In the genomic region with DNA sequence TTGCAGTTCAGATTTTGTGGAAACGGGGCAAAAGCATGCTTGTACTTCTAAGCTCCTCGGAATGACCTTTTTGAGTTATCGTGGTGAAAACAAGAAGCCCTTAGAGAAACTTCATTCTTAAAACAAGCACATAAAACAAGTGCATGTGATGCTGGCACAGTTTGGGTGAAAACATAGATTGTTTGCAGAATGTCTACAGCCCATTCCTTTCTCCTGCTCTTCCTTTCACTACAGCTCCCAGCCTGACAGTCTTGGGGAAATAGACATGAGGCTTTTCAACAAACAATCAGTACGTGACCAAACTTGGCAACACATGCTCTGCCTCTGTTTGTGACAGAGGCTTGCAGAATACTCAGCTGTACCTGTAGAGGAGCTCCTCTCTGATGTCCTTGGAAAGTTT, we compare ENCODE assay signal across 17 cellular contexts.
"Had no signal": no experiment of that assay in that cellular context is flagged by ENCODE, and none has a peak within 500 bp of the region (broad histone marks: within the 10 kb centered on the region; RNA-seq: fewer than 3 reads in every experiment).

No MANE protein-coding gene starts in this region.

- DNase-seq: activated B cell treated with CpG ODN at 0.5 μM for 24 hours; activated CD4-positive, alpha-beta memory T cell treated with anti-CD3 and anti-CD28 coated beads, Interleukin-2, amount 10 ng/mL, durations not matched to agents 7 days and 5 days; activated CD4-positive, alpha-beta T cell treated with anti-CD3 and anti-CD28 coated beads for 4 hours; activated CD8-positive, alpha-beta memory T cell treated with anti-CD3 and anti-CD28 coated beads, Interleukin-2, amount 10 ng/mL, durations not matched to agents 7 days and 5 days; activated naive CD4-positive, alpha-beta T cell treated with anti-CD3 and anti-CD28 coated beads for 36 hours; effector memory CD4-positive, alpha-beta T cell; immature natural killer cell; posterior cingulate gyrus; sigmoid colon; stimulated activated CD4-positive, alpha-beta T cell treated with anti-CD3 and anti-CD28 coated beads, Interleukin-4, amount 100 ng/mL, for 24 hours; stimulated activated naive B cell treated with anti-CD40 and anti-IgM and Interleukin-4, amounts not matched to agents 10 μg/mL and 1 μg/mL and 100 μg/mL, for 72 hours had no signal

- FAIRE-seq: astrocyte, bronchial epithelial cell, endothelial cell of umbilical vein had no signal

- ATAC-seq: activated CD8-positive, alpha-beta memory T cell treated with anti-CD3 and anti-CD28 coated beads, Interleukin-2, amount 10 ng/mL, durations not matched to agents 7 days and 5 days; stimulated activated naive B cell treated with anti-CD40 and anti-IgM and Interleukin-4, amounts not matched to agents 10 μg/mL and 1 μg/mL and 100 μg/mL, for 72 hours had no signal

- H3K27ac ChIP-seq: adrenal gland, esophagus muscularis mucosa, sigmoid colon had no signal

- H3K36me3 ChIP-seq: adrenal gland had no signal

- H3K4me1 ChIP-seq: adrenal gland, sigmoid colon had no signal

- H3K9me3 ChIP-seq: adrenal gland, esophagus muscularis mucosa, sigmoid colon had no signal

- H3K27me3 ChIP-seq: adrenal gland, esophagus muscularis mucosa, sigmoid colon had no signal

- H3K4me3 ChIP-seq: adrenal gland, esophagus muscularis mucosa, lung, sigmoid colon had no signal
